In the genomic region with DNA sequence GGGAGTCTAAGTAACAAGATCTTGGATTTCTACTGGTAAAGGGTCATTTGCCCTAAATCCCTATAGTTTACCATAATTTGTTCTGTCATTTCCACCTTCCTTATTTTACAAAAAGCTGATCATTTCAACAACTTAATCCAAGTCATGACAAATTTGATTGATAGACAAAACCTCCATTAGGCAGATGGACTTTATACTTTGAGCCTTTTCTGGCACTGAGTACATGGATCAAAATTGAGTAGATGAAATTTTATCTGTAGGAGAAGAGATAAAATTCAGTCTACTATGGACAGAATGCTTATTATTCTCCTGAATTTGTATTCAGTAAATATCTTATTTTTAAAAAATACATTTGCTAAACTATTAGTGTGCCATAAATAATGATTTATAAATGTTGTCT, we compare ENCODE assay signal across 28 cellular contexts.
"Had no signal": no experiment of that assay in that cellular context is flagged by ENCODE, and none has a peak within 500 bp of the region (broad histone marks: within the 10 kb centered on the region; RNA-seq: fewer than 3 reads in every experiment).

No MANE protein-coding gene starts in this region.

- H3K9me3 ChIP-seq: neutrophil, pancreas, prostate gland, spleen, suprapubic skin, testis, tibial artery, transverse colon, upper lobe of right lung, uterus had no signal

- DNase-seq: naive B cell; naive thymus-derived CD8-positive, alpha-beta T cell; nephron progenitor cell; nucleus accumbens; pancreas; right cardiac atrium; spleen; stimulated activated CD4-positive, alpha-beta T cell treated with anti-CD3 and anti-CD28 coated beads, Interleukin-12 subunit alpha, Interleukin-12 subunit beta, amount 100 ng/mL, for 4 hours; stimulated activated CD4-positive, alpha-beta T cell treated with anti-CD3 and anti-CD28 coated beads, Interleukin-1b, Interleukin-23, amount 100 ng/mL, for 48 hours; stimulated activated CD4-positive, alpha-beta T cell treated with anti-CD3 and anti-CD28 coated beads, Interleukin-4, amount 100 ng/mL, for 1 hour; stimulated activated CD4-positive, alpha-beta T cell treated with anti-CD3 and anti-CD28 coated beads, Interleukin-4, amount 100 ng/mL, for 4 hours; stimulated activated CD8-positive, alpha-beta memory T cell treated with anti-CD3 and anti-CD28 coated beads, Interleukin-4, amount 100 ng/mL, for 48 hours; stimulated activated naive CD4-positive, alpha-beta T cell; stimulated activated naive CD8-positive, alpha-beta T cell treated with anti-CD3 and anti-CD28 coated beads, Interleukin-15, amount 100 ng/mL, for 72 hours; stimulated activated naive CD8-positive, alpha-beta T cell treated with anti-CD3 and anti-CD28 coated beads, Interleukin-15, Interleukin-2, amounts not matched to agents 100 U/mL and 50 U/mL, for 24 hours; substantia nigra; testis; tibial artery; transverse colon; upper lobe of right lung; uterus had no signal

- H3K4me3 ChIP-seq: pancreas, prostate gland, smooth muscle cell, spleen, suprapubic skin, testis, tibial artery, transverse colon, upper lobe of right lung, uterus had no signal

- H3K27ac ChIP-seq: neutrophil, pancreas, prostate gland, suprapubic skin, testis, tibial artery, transverse colon, upper lobe of right lung, uterus had no signal

- ATAC-seq: naive thymus-derived CD8-positive, alpha-beta T cell; natural killer cell treated with Interleukin-12 subunit alpha and Interleukin-12 subunit beta and Interleukin-15 and Interleukin-18, amount 100 ng/mL, for 72 hours; pancreas; sciatic nerve; stimulated activated memory B cell treated with anti-CD40 and anti-IgM and Interleukin-4, amounts not matched to agents 10 μg/mL and 1 μg/mL and 100 μg/mL, for 72 hours; stimulated activated naive CD8-positive, alpha-beta T cell treated with anti-CD3 and anti-CD28 coated beads, Interleukin-15, amount 100 ng/mL, for 72 hours; stimulated activated naive CD8-positive, alpha-beta T cell treated with anti-CD3 and anti-CD28 coated beads, Interleukin-15, Interleukin-2, amounts not matched to agents 100 U/mL and 50 U/mL, for 24 hours; upper lobe of right lung had no signal

- H3K27me3 ChIP-seq: neutrophil, pancreas, spleen, suprapubic skin, testis, tibial artery, transverse colon, upper lobe of right lung, uterus had no signal

- H3K4me1 ChIP-seq: prostate gland, suprapubic skin, upper lobe of right lung, uterus had no signal

- H3K36me3 ChIP-seq: neutrophil, pancreas, prostate gland, spleen, suprapubic skin, tibial artery, transverse colon, upper lobe of right lung, uterus had no signal
